ENCODE assay signal across 10 cellular contexts in genomic region chr2:25098558-25099486, GRCh38. TPM values are rescaled to one million over a fixed set of nuclear protein-coding genes. Genes with fewer than 3 reads are reported as not detected.
DNase-seq lines count a peak whose midpoint lies in the region; ATAC-seq and TF ChIP-seq lines count a peak whose summit lies in the region.
"Had no signal": no experiment of that assay in that cellular context is flagged by ENCODE, and none has a peak within 500 bp of the region (broad histone marks: within the 10 kb centered on the region; RNA-seq: fewer than 3 reads in every experiment).

No MANE protein-coding gene starts in this region.

- DNase-seq in COLO829 (ENCODE audit: low spot score) (peak; percentile 88), adrenal gland (peak in 6 of 7 donors; percentile 21 to 79 (median 64)), glomerular endothelial cell (ENCODE audit: extremely low read depth, low read depth, low spot score) (peak; percentile 73), UCSD-AML1 (lab: John Stamatoyannopoulos, UW; ENCODE audit: unreplicated experiment) (no peak), SIG-M5 treated with dmso at 0.1 percent for 504 hours (lab: John Stamatoyannopoulos, UW; ENCODE audit: unreplicated experiment) (no peak)
- DNase-seq: NCI-H2081 treated with DMSO at 0.1 percent for 48 hours had no signal

- H3K27ac ChIP-seq in adrenal gland (peak overlapping the region in 4 of 5 donors; percentile 39 to 73 (median 57)), parathyroid adenoma (no peak overlapping the region)
- H3K27ac ChIP-seq: BLaER1 had no signal

- H3K36me3 ChIP-seq in adrenal gland (replicated peaks in 1 of 2) (no peaks in the 10 kb centered on the region), parathyroid adenoma (ENCODE audit: control insufficient read depth, insufficient read depth, low read length) (no peaks in the 10 kb centered on the region)
- H3K36me3 ChIP-seq: BLaER1 had no signal

- no peaks in the 10 kb centered on the region for H3K27me3 ChIP-seq in adrenal gland
- no peaks in the 10 kb centered on the region for H3K27me3 ChIP-seq in parathyroid adenoma (ENCODE audit: control insufficient read depth, insufficient read depth, low read length)
- H3K27me3 ChIP-seq: BLaER1 had no signal

- H3K4me1 ChIP-seq in adrenal gland (replicated peaks in 1 of 2) (peaks cover 0 to 12% of the 10 kb centered on the region in 2 donors), parathyroid adenoma (peaks cover 10% of the 10 kb centered on the region)
- H3K4me1 ChIP-seq: BLaER1 had no signal

- H3K4me3 ChIP-seq in adrenal gland (no peak overlapping the region), parathyroid adenoma (ENCODE audit: low read depth, low read length) (no peak overlapping the region)
- H3K4me3 ChIP-seq: BLaER1 had no signal

- no peaks in the 10 kb centered on the region for H3K9me3 ChIP-seq in adrenal gland (replicated peaks in 1 of 3)
- no peaks in the 10 kb centered on the region for H3K9me3 ChIP-seq in parathyroid adenoma (ENCODE audit: control insufficient read depth, low read length)
- H3K9me3 ChIP-seq: BLaER1 had no signal

- TF ChIP-seq CTCF in adrenal gland (IDR thresholded peaks at IDR 0.05): no peak
- TF ChIP-seq CTCF in parathyroid adenoma (IDR thresholded peaks at IDR 0.05): no peak

- ATAC-seq in GM21447 (IDR thresholded peaks at IDR 0.05; ENCODE audit: unreplicated experiment): no peak
- no peak for ATAC-seq in GM19452 (IDR thresholded peaks at IDR 0.05; ENCODE audit: unreplicated experiment)

- intact Hi-C loops in adrenal gland (cut with DNase I): no loop called here

- 32 to 56% (median 37%) methylated on average over 8 of the region's 8 CpGs for WGBS in adrenal gland, 4 donors

- H3K9ac ChIP-seq in parathyroid adenoma: no peak overlapping the region
- H3K9ac ChIP-seq: BLaER1 had no signal

- no peak for TF ChIP-seq POLR2A in adrenal gland (IDR thresholded peaks at IDR 0.05)

- no peak overlapping the region for H3K4me2 ChIP-seq in parathyroid adenoma (ENCODE audit: low read length)
- H3K4me2 ChIP-seq: BLaER1 had no signal

- no peaks in the 10 kb centered on the region for H3K79me2 ChIP-seq in parathyroid adenoma

- H2AFZ ChIP-seq in parathyroid adenoma: peak overlapping the region; percentile 18

RNA-seq across cellular contexts. Expression of gene EFR3B, which starts 56.9 kb away (rescaled TPM):
- total RNA-seq in adrenal gland: 10 to 100 TPM in 1 of 8 donors, 1 to 10 TPM in 7; 1.8 to 10.6 (median 2.4) TPM
- polyA plus RNA-seq in adrenal gland: 10 to 100 TPM in 1 of 3 donors, 1 to 10 TPM in 1, under 1 TPM in 1; 0.84 to 18.5 (median 2.1) TPM
- total RNA-seq in glomerular endothelial cell: 0.92 and 1.5 TPM in 2 replicates

Comparison
In these comparisons a context has a peak if more than half of its experiments do, and no peak if none do; other contexts are left out.
1. DNase-seq: peak in COLO829 (single experiment), adrenal gland (6 of 7) and glomerular endothelial cell (single experiment); none in UCSD-AML1 (single experiment) and SIG-M5 treated with dmso at 0.1 percent for 504 hours (single experiment).